In the genomic region with DNA sequence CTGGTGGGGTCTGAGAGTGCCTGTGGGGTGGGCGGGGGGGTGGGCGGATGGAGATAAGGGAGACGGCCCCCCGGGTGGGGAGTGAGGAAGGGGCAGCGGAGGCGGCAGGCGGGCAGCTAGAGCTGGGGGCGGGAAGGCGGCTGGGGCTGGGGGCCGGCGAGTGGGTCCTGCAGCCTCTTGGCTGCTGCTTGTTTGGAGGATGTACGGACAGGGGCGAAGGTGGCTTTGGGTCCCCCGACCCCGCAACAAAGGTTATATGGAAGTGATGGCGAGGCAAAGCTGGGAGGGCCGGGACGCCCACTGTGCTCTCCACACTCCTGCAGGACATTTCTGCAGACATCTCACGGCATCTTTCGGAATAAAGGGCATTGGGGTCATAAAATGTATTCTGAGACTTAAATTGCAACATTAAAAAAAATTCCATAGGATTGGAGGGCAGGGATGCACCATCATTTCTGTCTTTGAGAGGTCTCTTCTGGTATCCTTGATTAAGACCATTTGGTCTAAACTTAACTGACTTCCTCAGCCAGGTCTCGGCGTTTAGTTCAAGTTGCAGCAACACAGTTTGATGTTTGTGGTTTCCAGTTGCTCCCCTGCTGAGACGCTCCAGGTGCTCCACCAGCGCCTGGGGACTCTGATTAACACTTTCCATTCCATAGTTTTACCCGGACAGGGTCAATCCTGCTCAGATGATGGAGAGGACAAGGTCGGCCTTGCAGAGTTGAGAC, we compare ENCODE assay signal across 8 cellular contexts.
DNase-seq lines count a peak whose midpoint lies in the region; TF ChIP-seq lines count a peak whose summit lies in the region.

No MANE protein-coding gene starts in this region.

- peak overlapping the region; percentile 81 for H3K27ac Mint-ChIP-seq in stimulated activated naive CD8-positive, alpha-beta T cell treated with anti-CD3 and anti-CD28 coated beads, Interleukin-15, Interleukin-2, amounts not matched to agents 100 ng/mL and 50 ng/mL, for 24 hours

- peaks cover 48% of the 10 kb centered on the region for H3K4me1 Mint-ChIP-seq in stimulated activated naive CD8-positive, alpha-beta T cell treated with anti-CD3 and anti-CD28 coated beads, Interleukin-15, Interleukin-2, amounts not matched to agents 100 ng/mL and 50 ng/mL, for 24 hours (ENCODE audit: low read depth)

- H3K4me3 ChIP-seq in AG09309 (ENCODE audit: control insufficient read depth, low read depth, low read length) (peak overlapping the region; percentile 40), NT2/D1 (ENCODE audit: insufficient read length, low read depth) (peak overlapping the region; percentile 35), cardiac fibroblast (replicated peaks in 1 of 2; ENCODE audit: low read depth in 2 of 2, low read length in 2 of 2) (peak overlapping the region; percentile 26 to 34)

- peak overlapping the region; percentile 80 for H3K9ac ChIP-seq in NT2/D1 (ENCODE audit: insufficient read length, low read depth)

- peak overlapping the region; percentile 80 for H3K4me3 Mint-ChIP-seq in stimulated activated naive CD8-positive, alpha-beta T cell treated with anti-CD3 and anti-CD28 coated beads, Interleukin-15, Interleukin-2, amounts not matched to agents 100 ng/mL and 50 ng/mL, for 24 hours

- H3K4me1 ChIP-seq in NT2/D1 (ENCODE audit: insufficient read depth, insufficient read length): peaks cover 6% of the 10 kb centered on the region

- no peaks in the 10 kb centered on the region for H3K36me3 ChIP-seq in NT2/D1 (ENCODE audit: insufficient read depth, insufficient read length, low read length)

- H3K36me3 Mint-ChIP-seq in stimulated activated naive CD8-positive, alpha-beta T cell treated with anti-CD3 and anti-CD28 coated beads, Interleukin-15, Interleukin-2, amounts not matched to agents 100 ng/mL and 50 ng/mL, for 24 hours (ENCODE audit: low read depth): no peaks in the 10 kb centered on the region

- TF ChIP-seq CTCF in AG09309 (IDR thresholded peaks at IDR 0.05; ENCODE audit: control insufficient read depth, insufficient read depth, low read depth, low read length, missing control alignments) (no peak), GM20000 (IDR thresholded peaks at IDR 0.05; ENCODE audit: extremely low read depth, missing control alignments) (no peak), cardiac fibroblast (IDR thresholded peaks at IDR 0.05; ENCODE audit: low read depth, low read length) (no peak)

- no peaks in the 10 kb centered on the region for H3K9me3 ChIP-seq in NT2/D1 (ENCODE audit: insufficient read depth, low read length)

- DNase-seq in AG09309 (ENCODE audit: low read depth) (no peak), GM20000 (ENCODE audit: low spot score) (peak; percentile 22), NT2/D1 (ENCODE audit: low read depth, low spot score) (no peak), cardiac fibroblast (ENCODE audit: low read depth in 2 of 2) (peak in 1 of 2 donors; percentile 28), kidney tubule cell (ENCODE audit: low spot score) (peak; percentile 44), DMS114 treated with DMSO at 0.1 percent for 48 hours (lab: John Stamatoyannopoulos, UW; ENCODE audit: unreplicated experiment) (no peak), cortex of kidney (lab: John Stamatoyannopoulos, UW) (no peak)

- no peaks in the 10 kb centered on the region for H3K27me3 Mint-ChIP-seq in stimulated activated naive CD8-positive, alpha-beta T cell treated with anti-CD3 and anti-CD28 coated beads, Interleukin-15, Interleukin-2, amounts not matched to agents 100 ng/mL and 50 ng/mL, for 24 hours

- H3K9me3 Mint-ChIP-seq in stimulated activated naive CD8-positive, alpha-beta T cell treated with anti-CD3 and anti-CD28 coated beads, Interleukin-15, Interleukin-2, amounts not matched to agents 100 ng/mL and 50 ng/mL, for 24 hours: no peaks in the 10 kb centered on the region

- no peaks in the 10 kb centered on the region for H3K27me3 ChIP-seq in NT2/D1 (ENCODE audit: insufficient read depth, insufficient read length)

Comparison
In these comparisons a context has a peak if more than half of its experiments do, and no peak if none do; other contexts are left out.
1. DNase-seq: peak in GM20000 (single experiment) and kidney tubule cell (single experiment); none in AG09309 (single experiment), NT2/D1 (single experiment), DMS114 treated with DMSO at 0.1 percent for 48 hours (single experiment) and cortex of kidney (single experiment).
2. Peak in every context shown above with its lines, with median percentiles within 50 percentile points of each other: H3K4me3 ChIP-seq.